ENCODE assay signal across 19 cellular contexts in the genomic region with DNA sequence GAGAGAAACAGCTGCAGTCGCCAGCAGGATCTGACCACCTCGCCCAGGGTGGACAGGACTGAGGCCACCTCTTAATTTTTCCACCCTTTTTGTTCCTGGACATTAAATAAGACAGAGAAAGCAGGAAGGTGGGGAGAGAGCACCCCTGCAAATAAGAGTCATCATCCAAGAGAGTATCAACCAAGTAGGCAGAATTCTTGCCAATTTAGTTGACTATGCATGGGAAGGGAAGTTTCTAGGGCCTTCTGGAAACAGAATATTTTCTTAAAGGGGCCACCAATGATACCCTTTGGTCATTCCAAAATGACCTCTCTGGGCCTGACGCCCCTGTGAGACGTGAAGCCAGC.
"Had no signal": no experiment of that assay in that cellular context is flagged by ENCODE, and none has a peak within 500 bp of the region (broad histone marks: within the 10 kb centered on the region; RNA-seq: fewer than 3 reads in every experiment).

No MANE protein-coding gene starts in this region.

- H2AFZ ChIP-seq: neural progenitor cell had no signal

- DNase-seq: activated B cell treated with CpG ODN at 0.5 μM for 24 hours; activated CD8-positive, alpha-beta T cell treated with anti-CD3 and anti-CD28 coated beads, Interleukin-2, amount 10 ng/mL, durations not matched to agents 7 days and 5 days; activated effector memory CD4-positive, alpha-beta T cell treated with Interleukin-2 at 50 U/mL for 16 hours; activated naive CD4-positive, alpha-beta T cell treated with anti-CD3 and anti-CD28 coated beads for 36 hours; amygdala; effector memory CD4-positive, alpha-beta T cell; heart right ventricle; left ventricle myocardium inferior; mesendoderm; natural killer cell; right cardiac atrium; stimulated activated CD4-positive, alpha-beta T cell treated with anti-CD3 and anti-CD28 coated beads, Interleukin-2, amount 100 ng/mL, for 48 hours; stimulated activated naive CD4-positive, alpha-beta T cell treated with Interleukin-2 at 50 U/mL for 16 hours; T-helper 1 cell; trophoblast cell had no signal

- ATAC-seq: activated CD8-positive, alpha-beta T cell treated with anti-CD3 and anti-CD28 coated beads, Interleukin-2, amount 10 ng/mL, durations not matched to agents 7 days and 5 days; heart right ventricle; natural killer cell; right cardiac atrium had no signal

- H3K27me3 ChIP-seq: dorsolateral prefrontal cortex, heart right ventricle, neural progenitor cell had no signal

- H3K4me3 ChIP-seq: coronary artery, dorsolateral prefrontal cortex, heart right ventricle, left ventricle myocardium inferior, lung, neural progenitor cell had no signal

- H3K27ac ChIP-seq: coronary artery, heart right ventricle, left ventricle myocardium inferior, neural progenitor cell had no signal

- H3K36me3 ChIP-seq: heart right ventricle, left ventricle myocardium inferior, neural progenitor cell had no signal

- H3K9me3 ChIP-seq: heart right ventricle, left ventricle myocardium inferior had no signal

- H3K9ac ChIP-seq: neural progenitor cell had no signal

- H3K4me1 ChIP-seq: heart right ventricle, left ventricle myocardium inferior, neural progenitor cell had no signal

- H3K4me2 ChIP-seq: neural progenitor cell had no signal
